ENCODE assay signal across 10 cellular contexts in the genomic region with DNA sequence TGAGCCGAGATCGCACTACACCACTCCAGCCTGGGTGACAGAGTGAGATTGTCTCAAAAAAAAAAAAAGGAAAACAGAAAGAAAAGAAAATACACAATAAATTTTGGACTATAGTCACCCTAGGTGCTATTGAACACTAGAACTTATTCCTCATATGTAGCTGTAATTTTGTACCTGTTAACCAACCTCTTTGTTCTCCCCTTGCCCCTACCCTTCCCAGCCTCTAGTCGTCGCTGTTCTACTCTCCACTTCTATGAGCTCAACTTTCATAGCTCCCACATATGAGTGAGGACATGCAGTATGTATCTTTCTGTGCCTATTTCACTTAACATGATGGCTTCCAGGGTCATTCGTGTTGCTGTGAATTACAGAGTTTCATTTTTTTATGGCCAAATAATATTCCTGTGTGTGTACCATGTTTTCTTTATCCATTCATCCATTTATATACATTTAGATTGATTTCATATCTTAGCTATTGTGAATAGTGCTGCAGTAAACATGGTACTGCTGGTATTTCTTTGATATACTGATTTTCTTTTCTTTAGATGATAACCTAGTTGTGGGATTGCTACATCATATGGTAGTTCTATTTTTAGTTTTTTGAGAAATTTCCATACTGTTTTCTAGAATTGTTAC. TPM values are rescaled to one million over a fixed set of nuclear protein-coding genes. Genes with fewer than 3 reads are reported as not detected.
DNase-seq lines count a peak whose midpoint lies in the region; ATAC-seq, FAIRE-seq and TF ChIP-seq lines count a peak whose summit lies in the region.
"Had no signal": no experiment of that assay in that cellular context is flagged by ENCODE, and none has a peak within 500 bp of the region (broad histone marks: within the 10 kb centered on the region; RNA-seq: fewer than 3 reads in every experiment).

No MANE protein-coding gene starts in this region.

- no peaks in the 10 kb centered on the region for H3K79me1 ChIP-seq in H9 (ENCODE audit: insufficient read depth, low read depth, low read length, poor library complexity, severe bottlenecking)

- H3K23me2 ChIP-seq in H9 (ENCODE audit: insufficient read length, low read depth, low read length, poor library complexity, severe bottlenecking) = no peaks in the 10 kb centered on the region

- no peaks in the 10 kb centered on the region for H3K27me3 ChIP-seq in H9 (ENCODE audit: insufficient read depth, low read length)
- H3K27me3 ChIP-seq in OCI-LY3 (ENCODE audit: low read depth, low read length) = no peaks in the 10 kb centered on the region
- H3K27me3 ChIP-seq in HepG2 (ENCODE audit: control insufficient read depth in 1 of 2, insufficient read depth in 2 of 2, low read length in 2 of 2) = no peaks in the 10 kb centered on the region
- H3K27me3 ChIP-seq in thoracic aorta (replicated peaks; ENCODE audit: insufficient read depth) = no peaks in the 10 kb centered on the region
- H3K27me3 ChIP-seq: SJSA1 had no signal

- TF ChIP-seq EP300 in HepG2 (IDR thresholded peaks at IDR 0.05; ENCODE audit: low read depth in 2 of 2, low read length in 2 of 2) (no peak), HepG2 (CRISPR knock-in tag; IDR thresholded peaks at IDR 0.05; ENCODE audit: borderline replicate concordance) (no peak)

- no peak overlapping the region for H3K56ac ChIP-seq in H9 (ENCODE audit: insufficient read length, low read depth, low read length)

- H3K9me3 ChIP-seq in H9 (ENCODE audit: control insufficient read depth, low read depth, low read length) (no peaks in the 10 kb centered on the region), OCI-LY3 (ENCODE audit: insufficient read depth, low read length) (no peaks in the 10 kb centered on the region), HepG2 (ENCODE audit: low read length) (peaks cover 10% of the 10 kb centered on the region), thoracic aorta (no peaks in the 10 kb centered on the region)
- H3K9me3 ChIP-seq: SJSA1 had no signal

- in situ Hi-C loops in HepG2 (cut with HindIII; ENCODE audit: extremely low pct_ligation_motif_present, low pct_unique_long_range_greater_than_20kb) = loop anchor here (25.0 kb wide), 2 partner anchors 729 to 804 kb away; no protein-coding TSS in a partner anchor

- no peak overlapping the region for H3K23ac ChIP-seq in H9 (ENCODE audit: insufficient read length, low read depth, low read length)

- no peak for TF ChIP-seq POLR2A in HepG2 (IDR thresholded peaks at IDR 0.05; ENCODE audit: insufficient read depth in 1 of 2, low read depth in 2 of 2, low read length in 2 of 2)

- POLR2A ChIA-PET in MCF 10A (lab: Yijun Ruan, JAX) = interaction anchor here (0.6 kb wide), 1 partner anchor 113 kb away, joined by 3 read pairs; no protein-coding TSS in a partner anchor
- POLR2A ChIA-PET in HepG2 (lab: Yijun Ruan, JAX) = interaction anchor here (0.6 to 1.1 kb wide), 3 partner anchors 12 to 29 kb away, joined by 3 to 7 read pairs (median 3); a partner anchor contains a TSS

- H3K4me3 ChIP-seq in OCI-LY3 (ENCODE audit: low read length) (no peak overlapping the region), HepG2 (replicated peaks in 1 of 3; ENCODE audit: insufficient read depth in 1 of 3, low read depth in 2 of 3, low read length in 3 of 3) (no peak overlapping the region), thoracic aorta (no peak overlapping the region)
- H3K4me3 ChIP-seq: SJSA1 had no signal

- no peak overlapping the region for H4K8ac ChIP-seq in H9 (replicated peaks; ENCODE audit: insufficient read length, low read depth, low read length)

- H3K36me3 Mint-ChIP-seq in H9 (ENCODE audit: insufficient read depth in 1 of 3, low read depth in 3 of 3) (peaks cover 44 to 62% (median 55%) of the 10 kb centered on the region in 3 experiments), MCF 10A (ENCODE audit: insufficient read depth, unreplicated experiment) (peaks cover 80% of the 10 kb centered on the region)

- CTCF ChIA-PET in MCF 10A (lab: Yijun Ruan, JAX) = interaction anchor here (0.5 to 4.1 kb wide), 55 partner anchors 10 to 1631 kb away, joined by 3 to 85 read pairs (median 4); a partner anchor contains a TSS
- CTCF ChIA-PET in HepG2 (lab: Yijun Ruan, JAX; ENCODE audit: low intra/inter-chr PET ratio, low total read pairs) = interaction anchor here (0.6 to 2.7 kb wide), 3 partner anchors 17 to 302 kb away, joined by 3 to 17 read pairs (median 5); no protein-coding TSS in a partner anchor

- peak; percentile 19 for DNase-seq in COLO668 (lab: John Stamatoyannopoulos, UW; ENCODE audit: unreplicated experiment)
- no peak for DNase-seq in H9
- DNase-seq in MCF 10A (ENCODE audit: unreplicated experiment) = peak; percentile 70
- DNase-seq in HepG2 (ENCODE audit: low spot score) = peak; percentile 77
- no peak for DNase-seq in thoracic aorta (ENCODE audit: low spot score)
- DNase-seq in AG08396 (ENCODE audit: low spot score) = no peak
- no peak for DNase-seq in GM19240 (ENCODE audit: insufficient read length, low spot score)

- no peak overlapping the region for H2BK120ac ChIP-seq in H9 (ENCODE audit: low read depth, low read length, poor library complexity, severe bottlenecking)

- no CpG with 5 or more reads among the region's 5 CpGs for WGBS in H9 (ENCODE audit: extremely low coverage, insufficient read length, low lambda C conversion rate)
- WGBS in HepG2 (ENCODE audit: low lambda C conversion rate) = 39% methylated on average over 5 of the region's 5 CpGs

- H3K27ac Mint-ChIP-seq in H9 (no peak overlapping the region), MCF 10A (ENCODE audit: low read depth, unreplicated experiment) (no peak overlapping the region)
- H3K27ac Mint-ChIP-seq: natural killer cell treated with Interleukin-12 subunit alpha and Interleukin-12 subunit beta and Interleukin-15 and Interleukin-18, amount 100 ng/mL, for 72 hours had no signal

- H3K9me3 Mint-ChIP-seq in H9 (peaks cover 7 to 8% of the 10 kb centered on the region in 2 experiments), MCF 10A (ENCODE audit: unreplicated experiment) (no peaks in the 10 kb centered on the region)
- H3K9me3 Mint-ChIP-seq: natural killer cell treated with Interleukin-12 subunit alpha and Interleukin-12 subunit beta and Interleukin-15 and Interleukin-18, amount 100 ng/mL, for 72 hours had no signal

- H3K4me3 Mint-ChIP-seq in H9 (no peak overlapping the region), MCF 10A (ENCODE audit: unreplicated experiment) (no peak overlapping the region)
- H3K4me3 Mint-ChIP-seq: natural killer cell treated with Interleukin-12 subunit alpha and Interleukin-12 subunit beta and Interleukin-15 and Interleukin-18, amount 100 ng/mL, for 72 hours had no signal

- H3K4me2 ChIP-seq in H9 (ENCODE audit: insufficient read depth, insufficient read length, low read length) (no peak overlapping the region), OCI-LY3 (ENCODE audit: low read length) (no peak overlapping the region), HepG2 (ENCODE audit: low read depth, low read length) (no peak overlapping the region)

- no peak overlapping the region for H2BK12ac ChIP-seq in H9 (ENCODE audit: insufficient read length, low read depth, low read length)

- H3K14ac ChIP-seq in H9 (ENCODE audit: insufficient read depth, low read length) = no peak overlapping the region

- no peak for TF ChIP-seq RAD21 in HepG2 (CRISPR knock-in tag; IDR thresholded peaks at IDR 0.05)

- no peak overlapping the region for H3K18ac ChIP-seq in H9 (ENCODE audit: insufficient read length, low read depth, low read length)

- H3K4me1 Mint-ChIP-seq in H9 (no peaks in the 10 kb centered on the region), MCF 10A (ENCODE audit: insufficient read depth, unreplicated experiment) (no peaks in the 10 kb centered on the region)

- peaks cover 33% of the 10 kb centered on the region for H3K36me3 ChIP-seq in OCI-LY3 (replicated peaks; ENCODE audit: low read depth, low read length)
- no peaks in the 10 kb centered on the region for H3K36me3 ChIP-seq in HepG2 (replicated peaks in 1 of 2; ENCODE audit: control insufficient read depth in 1 of 2, insufficient read depth in 2 of 2, low read length in 2 of 2)
- peaks cover 37% of the 10 kb centered on the region for H3K36me3 ChIP-seq in thoracic aorta

- no peak overlapping the region for H3K27ac ChIP-seq in H9 (ENCODE audit: insufficient read length, low read depth, low read length)
- H3K27ac ChIP-seq in OCI-LY3 (ENCODE audit: low read length) = no peak overlapping the region
- H3K27ac ChIP-seq in HepG2 (ENCODE audit: extremely low read length, insufficient read depth, low read length) = no peak overlapping the region
- no peak overlapping the region for H3K27ac ChIP-seq in thoracic aorta
- H3K27ac ChIP-seq: SJSA1 had no signal

- H3K4me1 ChIP-seq in H9 (ENCODE audit: insufficient read depth, low read length) (no peaks in the 10 kb centered on the region), OCI-LY3 (ENCODE audit: low read length) (peaks cover 5% of the 10 kb centered on the region), HepG2 (ENCODE audit: insufficient read depth, low read length) (0 out of 2 replicates have a peak, but pooled peaks cover 6% of the 10 kb centered on the region), thoracic aorta (ENCODE audit: control insufficient read depth in 1 of 2, low read depth in 2 of 2) (peaks cover 0 to 6% of the 10 kb centered on the region in 2 donors)
- H3K4me1 ChIP-seq: SJSA1 had no signal

- no peaks in the 10 kb centered on the region for H3K27me3 Mint-ChIP-seq in H9 (ENCODE audit: low read depth)
- H3K27me3 Mint-ChIP-seq in MCF 10A (ENCODE audit: insufficient read depth, unreplicated experiment) = no peaks in the 10 kb centered on the region
- H3K27me3 Mint-ChIP-seq: natural killer cell treated with Interleukin-12 subunit alpha and Interleukin-12 subunit beta and Interleukin-15 and Interleukin-18, amount 100 ng/mL, for 72 hours had no signal

- H3K9ac ChIP-seq in H9 (ENCODE audit: extremely low read depth, insufficient read length, low read length) (no peak overlapping the region), OCI-LY3 (ENCODE audit: low read length) (no peak overlapping the region), HepG2 (ENCODE audit: insufficient read depth, low read depth, low read length) (no peak overlapping the region)

- no peak overlapping the region for H2BK20ac ChIP-seq in H9 (ENCODE audit: low read depth, low read length, poor library complexity, severe bottlenecking)

- intact Hi-C loops in MCF 10A (cut with micrococcal nuclease) = loop anchor here (5.0 to 10.0 kb wide), 2 partner anchors 131 to 304 kb away; a partner anchor contains a TSS
- intact Hi-C loops in HepG2 (cut with micrococcal nuclease; ENCODE audit: unreplicated experiment) = loop anchor here (1.0 kb wide), 1 partner anchor 303 kb away; no protein-coding TSS in a partner anchor

- H2AFZ ChIP-seq in H9 (ENCODE audit: low read length) (no peak overlapping the region), OCI-LY3 (ENCODE audit: low read depth, low read length) (no peak overlapping the region), HepG2 (ENCODE audit: low read length) (no peak overlapping the region)

- ATAC-seq in HepG2 (peak; percentile 98), thoracic aorta (ENCODE audit: insufficient number of reproducible peaks, low FRiP score, low read depth) (no peak)

- BruUV-seq in MCF 10A (replicated peaks; lab: Mats Ljungman, UMichigan) = no TSS peak
- BruUV-seq in HepG2 (replicated peaks; lab: Mats Ljungman, UMichigan) = no TSS peak

- peak; percentile 95 for TF ChIP-seq CTCF in H9 (conservative IDR thresholded peaks at IDR 0.05)
- peak; percentile 87 for TF ChIP-seq CTCF in OCI-LY3 (IDR thresholded peaks at IDR 0.05; ENCODE audit: low read depth, low read length)
- peak; percentile 93 for TF ChIP-seq CTCF in MCF 10A (IDR thresholded peaks at IDR 0.05; ENCODE audit: unreplicated experiment)
- peak; percentile 90 for TF ChIP-seq CTCF in HepG2 (CRISPR knock-in tag; IDR thresholded peaks at IDR 0.05)
- TF ChIP-seq CTCF in thoracic aorta (IDR thresholded peaks at IDR 0.05) = peak; percentile 64

- no peak overlapping the region for H2AK5ac ChIP-seq in H9 (ENCODE audit: insufficient read length, low read length)

- H2BK5ac ChIP-seq in H9 (ENCODE audit: insufficient read length, low read length) = no peak overlapping the region

- H3K79me2 ChIP-seq in H9 (ENCODE audit: insufficient read depth, low read length) (no peaks in the 10 kb centered on the region), OCI-LY3 (ENCODE audit: low read length) (no peaks in the 10 kb centered on the region), HepG2 (ENCODE audit: insufficient read depth, low read length) (no peaks in the 10 kb centered on the region)

- H3K4ac ChIP-seq in H9 (ENCODE audit: low read depth, low read length) = no peak overlapping the region

- H4K91ac ChIP-seq in H9 (ENCODE audit: insufficient read length, low read depth, low read length) = no peak overlapping the region

- no peak overlapping the region for H4K5ac ChIP-seq in H9 (ENCODE audit: insufficient read length, low read depth, low read length)

- no peak overlapping the region for H3T11ph ChIP-seq in H9 (ENCODE audit: low read length)

- FAIRE-seq in HepG2 (lab: Jason Lieb, UNC) = peak; percentile 79

- no peak overlapping the region for H2BK15ac ChIP-seq in H9 (ENCODE audit: low read depth, low read length)

- H4K20me1 ChIP-seq in H9 (ENCODE audit: control insufficient read depth, insufficient read depth, insufficient read length) (no peaks in the 10 kb centered on the region), OCI-LY3 (ENCODE audit: insufficient read depth, low read length) (no peaks in the 10 kb centered on the region), HepG2 (ENCODE audit: insufficient read depth, low read length) (no peaks in the 10 kb centered on the region)

RNA-seq across cellular contexts. Expression of a gene that starts 28.3 kb away (rescaled TPM):
- 58.4 and 59.2 TPM in 2 replicates for total RNA-seq in H9 (2021)
- 50.2 and 55.5 TPM in 2 replicates for total RNA-seq in MCF 10A (2022)
- total RNA-seq in HepG2 (2016; rRNA removed; fragmentation: Illumina TruSeq; extraction: Trizol) = 0.97 and 1.4 TPM in 2 replicates
- total RNA-seq in HepG2 (2016; cell fraction: cytosol; rRNA removed; fragmentation: Illumina TruSeq; extraction: Trizol; ENCODE audit: low read depth) = 1.1 and 1.5 TPM in 2 replicates
- total RNA-seq in HepG2 (2016; cell fraction: insoluble cytoplasmic fraction; rRNA removed; fragmentation: Illumina TruSeq; extraction: Trizol) = 0.76 and 1.1 TPM in 2 replicates
- 1.9 and 2.0 TPM in 2 replicates for total RNA-seq in HepG2 (2016; cell fraction: membrane; rRNA removed; fragmentation: Illumina TruSeq; extraction: Trizol)
- 1.5 and 1.6 TPM in 2 replicates for total RNA-seq in HepG2 (2016; cell fraction: nucleus; rRNA removed; fragmentation: Illumina TruSeq; extraction: Trizol)
- polyA plus RNA-seq in HepG2 (2011; rRNA removed) = 1.6 and 1.9 TPM in 2 replicates
- 1.5 and 1.8 TPM in 2 replicates for polyA plus RNA-seq in HepG2 (2011; cell fraction: cytosol; rRNA removed)
- 2.1 and 2.7 TPM in 2 replicates for polyA plus RNA-seq in HepG2 (2011; cell fraction: nucleus; rRNA removed)
- polyA plus RNA-seq in HepG2 (2012) = 2.7 and 3.0 TPM in 2 replicates
- 0.57 and 0.96 TPM in 2 replicates for polyA plus RNA-seq in HepG2 (2016; cell fraction: cytosol; fragmentation: Illumina TruSeq; extraction: Trizol; ENCODE audit: low read depth)
- polyA plus RNA-seq in HepG2 (2016; cell fraction: insoluble cytoplasmic fraction; fragmentation: Illumina TruSeq; extraction: Trizol; ENCODE audit: low read depth) = 1.3 and 1.4 TPM in 2 replicates
- 1.2 and 1.5 TPM in 2 replicates for polyA plus RNA-seq in HepG2 (2016; cell fraction: membrane; fragmentation: Illumina TruSeq; extraction: Trizol; ENCODE audit: low read depth)
- 1.2 and 1.7 TPM in 2 replicates for polyA plus RNA-seq in HepG2 (2016; cell fraction: nucleus; fragmentation: Illumina TruSeq; extraction: Trizol; ENCODE audit: insufficient read depth, low read depth)
- polyA minus RNA-seq in HepG2 (2011; rRNA and poly(A)+ RNA removed; ENCODE audit: low replicate concordance) = 4.2 and 19.9 TPM in 2 replicates
- polyA minus RNA-seq in HepG2 (2011; cell fraction: cytosol; rRNA and poly(A)+ RNA removed) = 1.2 and 3.5 TPM in 2 replicates
- polyA minus RNA-seq in HepG2 (2011; cell fraction: nucleus; rRNA and poly(A)+ RNA removed) = 5.8 and 9.1 TPM in 2 replicates
- total RNA-seq in thoracic aorta = 10 to 100 TPM; 38.2 to 41.6 TPM

Comparison
In these comparisons a context has a peak if more than half of its experiments do, and no peak if none do; other contexts are left out.
1. DNase-seq: peak in COLO668 (single experiment), MCF 10A (single experiment) and HepG2 (single experiment); none in H9 (single experiment), thoracic aorta (single experiment), AG08396 (single experiment) and GM19240 (single experiment).
2. RNA of a gene that starts 28.3 kb away (total RNA-seq): 58.4 to 59.2 TPM in H9, 50.2 to 55.5 TPM in MCF 10A and 38.2 to 41.6 TPM in thoracic aorta; 0.76 to 2.0 TPM in HepG2; every median in the first group is over 10 times any median in the second.
3. Peak in every context shown above with its lines, with median percentiles within 50 percentile points of each other: CTCF ChIP-seq.